1 cellular context compared by ENCODE assay signal in the genomic region with DNA sequence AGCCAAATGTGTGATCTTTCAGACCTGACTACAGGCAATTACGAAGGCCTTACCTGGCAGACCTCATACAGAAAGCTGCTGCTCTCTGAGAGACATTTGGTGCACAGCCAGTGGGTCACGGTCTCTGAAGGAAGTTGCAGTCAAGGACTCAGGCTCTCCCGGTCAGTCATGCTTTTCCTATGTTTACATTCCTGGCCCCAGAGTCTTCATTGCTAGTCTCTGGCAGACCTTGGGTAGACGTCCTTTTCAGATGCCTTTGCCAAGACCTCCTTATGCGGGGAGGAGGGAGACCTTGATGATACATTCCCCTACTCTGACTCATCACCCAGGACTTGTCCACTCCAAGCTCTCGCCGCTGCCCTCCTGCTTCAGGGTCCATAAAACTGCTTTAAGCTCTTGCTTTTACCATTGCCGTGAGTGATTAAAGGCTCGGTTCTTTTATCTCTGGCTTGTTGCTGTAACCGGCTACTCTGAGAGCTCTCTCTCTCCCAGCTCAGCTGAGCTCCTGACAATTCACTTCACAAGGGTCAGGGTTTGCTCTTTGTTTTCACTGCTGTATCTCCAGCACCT.
TF ChIP-seq lines count a peak whose summit lies in the region.

No MANE protein-coding gene starts in this region.

TF ChIP-seq in HepG2, 621 proteins besides CTCF, POLR2A, EP300 and RAD21 (continued from another document and continues in another):
- TF ChIP-seq, protein P1, sequence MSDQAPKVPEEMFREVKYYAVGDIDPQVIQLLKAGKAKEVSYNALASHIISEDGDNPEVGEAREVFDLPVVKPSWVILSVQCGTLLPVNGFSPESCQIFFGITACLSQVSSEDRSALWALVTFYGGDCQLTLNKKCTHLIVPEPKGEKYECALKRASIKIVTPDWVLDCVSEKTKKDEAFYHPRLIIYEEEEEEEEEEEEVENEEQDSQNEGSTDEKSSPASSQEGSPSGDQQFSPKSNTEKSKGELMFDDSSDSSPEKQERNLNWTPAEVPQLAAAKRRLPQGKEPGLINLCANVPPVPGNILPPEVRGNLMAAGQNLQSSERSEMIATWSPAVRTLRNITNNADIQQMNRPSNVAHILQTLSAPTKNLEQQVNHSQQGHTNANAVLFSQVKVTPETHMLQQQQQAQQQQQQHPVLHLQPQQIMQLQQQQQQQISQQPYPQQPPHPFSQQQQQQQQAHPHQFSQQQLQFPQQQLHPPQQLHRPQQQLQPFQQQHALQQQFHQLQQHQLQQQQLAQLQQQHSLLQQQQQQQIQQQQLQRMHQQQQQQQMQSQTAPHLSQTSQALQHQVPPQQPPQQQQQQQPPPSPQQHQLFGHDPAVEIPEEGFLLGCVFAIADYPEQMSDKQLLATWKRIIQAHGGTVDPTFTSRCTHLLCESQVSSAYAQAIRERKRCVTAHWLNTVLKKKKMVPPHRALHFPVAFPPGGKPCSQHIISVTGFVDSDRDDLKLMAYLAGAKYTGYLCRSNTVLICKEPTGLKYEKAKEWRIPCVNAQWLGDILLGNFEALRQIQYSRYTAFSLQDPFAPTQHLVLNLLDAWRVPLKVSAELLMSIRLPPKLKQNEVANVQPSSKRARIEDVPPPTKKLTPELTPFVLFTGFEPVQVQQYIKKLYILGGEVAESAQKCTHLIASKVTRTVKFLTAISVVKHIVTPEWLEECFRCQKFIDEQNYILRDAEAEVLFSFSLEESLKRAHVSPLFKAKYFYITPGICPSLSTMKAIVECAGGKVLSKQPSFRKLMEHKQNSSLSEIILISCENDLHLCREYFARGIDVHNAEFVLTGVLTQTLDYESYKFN (CRISPR knock-in tag; conservative IDR thresholded peaks at IDR 0.05): peak; percentile 37; the same call in 1 of the 2 replicates
- TF ChIP-seq SALL1 (CRISPR knock-in tag; IDR thresholded peaks at IDR 0.05) (peak; percentile 47), ZNF263 (CRISPR knock-in tag; IDR thresholded peaks at IDR 0.05) (peak; percentile 85), PHF21A (CRISPR knock-in tag; IDR thresholded peaks at IDR 0.05) (0 out of 2 replicates have a peak, but pooled peaks have one; percentile 13), FOSL1 (CRISPR knock-in tag; IDR thresholded peaks at IDR 0.05; ENCODE audit: borderline replicate concordance) (peak; percentile 65; the same call in 1 of the 2 replicates), ZMYM3 (CRISPR knock-in tag; IDR thresholded peaks at IDR 0.05) (peak; percentile 45; the same call in 1 of the 2 replicates), FOXP1 (IDR thresholded peaks at IDR 0.05) (no peak), FOXP1 (CRISPR knock-in tag; IDR thresholded peaks at IDR 0.05) (0 out of 2 replicates have a peak, but pooled peaks have one; percentile 34), ZNF598 (CRISPR knock-in tag; IDR thresholded peaks at IDR 0.05; ENCODE audit: borderline replicate concordance) (0 out of 2 replicates have a peak, but pooled peaks have one; percentile 61), ZNF788 (CRISPR knock-in tag; IDR thresholded peaks at IDR 0.05; ENCODE audit: borderline replicate concordance) (no peak), JUND (CRISPR knock-in tag; IDR thresholded peaks at IDR 0.05) (peak; percentile 91), IRF2 (CRISPR knock-in tag; IDR thresholded peaks at IDR 0.05) (0 out of 2 replicates have a peak, but pooled peaks have one; percentile 43), KDM1A (CRISPR knock-in tag; IDR thresholded peaks at IDR 0.05) (no peak), XRCC5 (optimal IDR thresholded peaks at IDR 0.05; ENCODE audit: low read length) (peak; percentile 48), TBX2 (CRISPR knock-in tag; IDR thresholded peaks at IDR 0.05; ENCODE audit: borderline replicate concordance) (0 out of 2 replicates have a peak, but pooled peaks have one; percentile 22), KDM2A (CRISPR knock-in tag; IDR thresholded peaks at IDR 0.05; ENCODE audit: borderline replicate concordance, low read depth) (0 out of 2 replicates have a peak, but pooled peaks have one; percentile 31), ZNF292 (CRISPR knock-in tag; IDR thresholded peaks at IDR 0.05; ENCODE audit: borderline replicate concordance, low read depth) (peak; percentile 49; the same call in 1 of the 2 replicates), MAFK (conservative IDR thresholded peaks at IDR 0.05 in 1 of 2, IDR thresholded peaks at IDR 0.05 in 1 of 2; ENCODE audit: low read length in 2 of 2) (no peak), NR2F6 (IDR thresholded peaks at IDR 0.05) (no peak), NR2F6 (CRISPR knock-in tag; IDR thresholded peaks at IDR 0.05) (0 out of 2 replicates have a peak, but pooled peaks have one; percentile 6), FOXA3 (CRISPR knock-in tag; IDR thresholded peaks at IDR 0.05) (peak; percentile 74), NCOA2 (CRISPR knock-in tag; IDR thresholded peaks at IDR 0.05) (peak; percentile 40; the same call in 1 of the 2 replicates), ZNF501 (CRISPR knock-in tag; IDR thresholded peaks at IDR 0.05) (peak; percentile 64; the same call in 1 of the 2 replicates), AKAP8 (CRISPR knock-in tag; IDR thresholded peaks at IDR 0.05) (no peak), FOSL2 (CRISPR knock-in tag; IDR thresholded peaks at IDR 0.05) (peak; percentile 96), ZNF660 (CRISPR knock-in tag; IDR thresholded peaks at IDR 0.05; ENCODE audit: borderline replicate concordance, low read depth) (no peak), FOXJ3 (CRISPR knock-in tag; IDR thresholded peaks at IDR 0.05; ENCODE audit: borderline replicate concordance) (peak; percentile 13; the same call in 1 of the 2 replicates)
- TF ChIP-seq, protein P2, sequence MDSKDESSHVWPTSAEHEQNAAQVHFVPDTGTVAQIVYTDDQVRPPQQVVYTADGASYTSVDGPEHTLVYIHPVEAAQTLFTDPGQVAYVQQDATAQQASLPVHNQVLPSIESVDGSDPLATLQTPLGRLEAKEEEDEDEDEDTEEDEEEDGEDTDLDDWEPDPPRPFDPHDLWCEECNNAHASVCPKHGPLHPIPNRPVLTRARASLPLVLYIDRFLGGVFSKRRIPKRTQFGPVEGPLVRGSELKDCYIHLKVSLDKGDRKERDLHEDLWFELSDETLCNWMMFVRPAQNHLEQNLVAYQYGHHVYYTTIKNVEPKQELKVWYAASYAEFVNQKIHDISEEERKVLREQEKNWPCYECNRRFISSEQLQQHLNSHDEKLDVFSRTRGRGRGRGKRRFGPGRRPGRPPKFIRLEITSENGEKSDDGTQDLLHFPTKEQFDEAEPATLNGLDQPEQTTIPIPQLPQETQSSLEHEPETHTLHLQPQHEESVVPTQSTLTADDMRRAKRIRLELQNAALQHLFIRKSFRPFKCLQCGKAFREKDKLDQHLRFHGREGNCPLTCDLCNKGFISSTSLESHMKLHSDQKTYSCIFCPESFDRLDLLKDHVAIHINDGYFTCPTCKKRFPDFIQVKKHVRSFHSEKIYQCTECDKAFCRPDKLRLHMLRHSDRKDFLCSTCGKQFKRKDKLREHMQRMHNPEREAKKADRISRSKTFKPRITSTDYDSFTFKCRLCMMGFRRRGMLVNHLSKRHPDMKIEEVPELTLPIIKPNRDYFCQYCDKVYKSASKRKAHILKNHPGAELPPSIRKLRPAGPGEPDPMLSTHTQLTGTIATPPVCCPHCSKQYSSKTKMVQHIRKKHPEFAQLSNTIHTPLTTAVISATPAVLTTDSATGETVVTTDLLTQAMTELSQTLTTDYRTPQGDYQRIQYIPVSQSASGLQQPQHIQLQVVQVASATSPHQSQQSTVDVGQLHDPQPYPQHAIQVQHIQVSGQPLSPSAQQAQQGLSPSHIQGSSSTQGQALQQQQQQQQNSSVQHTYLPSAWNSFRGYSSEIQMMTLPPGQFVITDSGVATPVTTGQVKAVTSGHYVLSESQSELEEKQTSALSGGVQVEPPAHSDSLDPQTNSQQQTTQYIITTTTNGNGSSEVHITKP (CRISPR knock-in tag; IDR thresholded peaks at IDR 0.05; ENCODE audit: low read depth): 0 out of 2 replicates have a peak, but pooled peaks have one; percentile 52
- TF ChIP-seq, protein P3, sequence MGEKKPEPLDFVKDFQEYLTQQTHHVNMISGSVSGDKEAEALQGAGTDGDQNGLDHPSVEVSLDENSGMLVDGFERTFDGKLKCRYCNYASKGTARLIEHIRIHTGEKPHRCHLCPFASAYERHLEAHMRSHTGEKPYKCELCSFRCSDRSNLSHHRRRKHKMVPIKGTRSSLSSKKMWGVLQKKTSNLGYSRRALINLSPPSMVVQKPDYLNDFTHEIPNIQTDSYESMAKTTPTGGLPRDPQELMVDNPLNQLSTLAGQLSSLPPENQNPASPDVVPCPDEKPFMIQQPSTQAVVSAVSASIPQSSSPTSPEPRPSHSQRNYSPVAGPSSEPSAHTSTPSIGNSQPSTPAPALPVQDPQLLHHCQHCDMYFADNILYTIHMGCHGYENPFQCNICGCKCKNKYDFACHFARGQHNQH (CRISPR knock-in tag; IDR thresholded peaks at IDR 0.05): 0 out of 2 replicates have a peak, but pooled peaks have one; percentile 21
- TF ChIP-seq, protein P4, sequence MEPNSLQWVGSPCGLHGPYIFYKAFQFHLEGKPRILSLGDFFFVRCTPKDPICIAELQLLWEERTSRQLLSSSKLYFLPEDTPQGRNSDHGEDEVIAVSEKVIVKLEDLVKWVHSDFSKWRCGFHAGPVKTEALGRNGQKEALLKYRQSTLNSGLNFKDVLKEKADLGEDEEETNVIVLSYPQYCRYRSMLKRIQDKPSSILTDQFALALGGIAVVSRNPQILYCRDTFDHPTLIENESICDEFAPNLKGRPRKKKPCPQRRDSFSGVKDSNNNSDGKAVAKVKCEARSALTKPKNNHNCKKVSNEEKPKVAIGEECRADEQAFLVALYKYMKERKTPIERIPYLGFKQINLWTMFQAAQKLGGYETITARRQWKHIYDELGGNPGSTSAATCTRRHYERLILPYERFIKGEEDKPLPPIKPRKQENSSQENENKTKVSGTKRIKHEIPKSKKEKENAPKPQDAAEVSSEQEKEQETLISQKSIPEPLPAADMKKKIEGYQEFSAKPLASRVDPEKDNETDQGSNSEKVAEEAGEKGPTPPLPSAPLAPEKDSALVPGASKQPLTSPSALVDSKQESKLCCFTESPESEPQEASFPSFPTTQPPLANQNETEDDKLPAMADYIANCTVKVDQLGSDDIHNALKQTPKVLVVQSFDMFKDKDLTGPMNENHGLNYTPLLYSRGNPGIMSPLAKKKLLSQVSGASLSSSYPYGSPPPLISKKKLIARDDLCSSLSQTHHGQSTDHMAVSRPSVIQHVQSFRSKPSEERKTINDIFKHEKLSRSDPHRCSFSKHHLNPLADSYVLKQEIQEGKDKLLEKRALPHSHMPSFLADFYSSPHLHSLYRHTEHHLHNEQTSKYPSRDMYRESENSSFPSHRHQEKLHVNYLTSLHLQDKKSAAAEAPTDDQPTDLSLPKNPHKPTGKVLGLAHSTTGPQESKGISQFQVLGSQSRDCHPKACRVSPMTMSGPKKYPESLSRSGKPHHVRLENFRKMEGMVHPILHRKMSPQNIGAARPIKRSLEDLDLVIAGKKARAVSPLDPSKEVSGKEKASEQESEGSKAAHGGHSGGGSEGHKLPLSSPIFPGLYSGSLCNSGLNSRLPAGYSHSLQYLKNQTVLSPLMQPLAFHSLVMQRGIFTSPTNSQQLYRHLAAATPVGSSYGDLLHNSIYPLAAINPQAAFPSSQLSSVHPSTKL (CRISPR knock-in tag; IDR thresholded peaks at IDR 0.05): peak; percentile 62
- TF ChIP-seq, protein P5, sequence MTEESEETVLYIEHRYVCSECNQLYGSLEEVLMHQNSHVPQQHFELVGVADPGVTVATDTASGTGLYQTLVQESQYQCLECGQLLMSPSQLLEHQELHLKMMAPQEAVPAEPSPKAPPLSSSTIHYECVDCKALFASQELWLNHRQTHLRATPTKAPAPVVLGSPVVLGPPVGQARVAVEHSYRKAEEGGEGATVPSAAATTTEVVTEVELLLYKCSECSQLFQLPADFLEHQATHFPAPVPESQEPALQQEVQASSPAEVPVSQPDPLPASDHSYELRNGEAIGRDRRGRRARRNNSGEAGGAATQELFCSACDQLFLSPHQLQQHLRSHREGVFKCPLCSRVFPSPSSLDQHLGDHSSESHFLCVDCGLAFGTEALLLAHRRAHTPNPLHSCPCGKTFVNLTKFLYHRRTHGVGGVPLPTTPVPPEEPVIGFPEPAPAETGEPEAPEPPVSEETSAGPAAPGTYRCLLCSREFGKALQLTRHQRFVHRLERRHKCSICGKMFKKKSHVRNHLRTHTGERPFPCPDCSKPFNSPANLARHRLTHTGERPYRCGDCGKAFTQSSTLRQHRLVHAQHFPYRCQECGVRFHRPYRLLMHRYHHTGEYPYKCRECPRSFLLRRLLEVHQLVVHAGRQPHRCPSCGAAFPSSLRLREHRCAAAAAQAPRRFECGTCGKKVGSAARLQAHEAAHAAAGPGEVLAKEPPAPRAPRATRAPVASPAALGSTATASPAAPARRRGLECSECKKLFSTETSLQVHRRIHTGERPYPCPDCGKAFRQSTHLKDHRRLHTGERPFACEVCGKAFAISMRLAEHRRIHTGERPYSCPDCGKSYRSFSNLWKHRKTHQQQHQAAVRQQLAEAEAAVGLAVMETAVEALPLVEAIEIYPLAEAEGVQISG (CRISPR knock-in tag; IDR thresholded peaks at IDR 0.05): no peak
- TF ChIP-seq, protein P6, sequence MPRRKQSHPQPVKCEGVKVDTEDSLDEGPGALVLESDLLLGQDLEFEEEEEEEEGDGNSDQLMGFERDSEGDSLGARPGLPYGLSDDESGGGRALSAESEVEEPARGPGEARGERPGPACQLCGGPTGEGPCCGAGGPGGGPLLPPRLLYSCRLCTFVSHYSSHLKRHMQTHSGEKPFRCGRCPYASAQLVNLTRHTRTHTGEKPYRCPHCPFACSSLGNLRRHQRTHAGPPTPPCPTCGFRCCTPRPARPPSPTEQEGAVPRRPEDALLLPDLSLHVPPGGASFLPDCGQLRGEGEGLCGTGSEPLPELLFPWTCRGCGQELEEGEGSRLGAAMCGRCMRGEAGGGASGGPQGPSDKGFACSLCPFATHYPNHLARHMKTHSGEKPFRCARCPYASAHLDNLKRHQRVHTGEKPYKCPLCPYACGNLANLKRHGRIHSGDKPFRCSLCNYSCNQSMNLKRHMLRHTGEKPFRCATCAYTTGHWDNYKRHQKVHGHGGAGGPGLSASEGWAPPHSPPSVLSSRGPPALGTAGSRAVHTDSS (CRISPR knock-in tag; conservative IDR thresholded peaks at IDR 0.05): no peak
- TF ChIP-seq, protein P7, sequence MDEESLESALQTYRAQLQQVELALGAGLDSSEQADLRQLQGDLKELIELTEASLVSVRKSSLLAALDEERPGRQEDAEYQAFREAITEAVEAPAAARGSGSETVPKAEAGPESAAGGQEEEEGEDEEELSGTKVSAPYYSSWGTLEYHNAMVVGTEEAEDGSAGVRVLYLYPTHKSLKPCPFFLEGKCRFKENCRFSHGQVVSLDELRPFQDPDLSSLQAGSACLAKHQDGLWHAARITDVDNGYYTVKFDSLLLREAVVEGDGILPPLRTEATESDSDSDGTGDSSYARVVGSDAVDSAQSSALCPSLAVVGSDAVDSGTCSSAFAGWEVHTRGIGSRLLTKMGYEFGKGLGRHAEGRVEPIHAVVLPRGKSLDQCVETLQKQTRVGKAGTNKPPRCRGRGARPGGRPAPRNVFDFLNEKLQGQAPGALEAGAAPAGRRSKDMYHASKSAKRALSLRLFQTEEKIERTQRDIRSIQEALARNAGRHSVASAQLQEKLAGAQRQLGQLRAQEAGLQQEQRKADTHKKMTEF (CRISPR knock-in tag; IDR thresholded peaks at IDR 0.05): 0 out of 2 replicates have a peak, but pooled peaks have one; percentile 40
- TF ChIP-seq, protein P8, sequence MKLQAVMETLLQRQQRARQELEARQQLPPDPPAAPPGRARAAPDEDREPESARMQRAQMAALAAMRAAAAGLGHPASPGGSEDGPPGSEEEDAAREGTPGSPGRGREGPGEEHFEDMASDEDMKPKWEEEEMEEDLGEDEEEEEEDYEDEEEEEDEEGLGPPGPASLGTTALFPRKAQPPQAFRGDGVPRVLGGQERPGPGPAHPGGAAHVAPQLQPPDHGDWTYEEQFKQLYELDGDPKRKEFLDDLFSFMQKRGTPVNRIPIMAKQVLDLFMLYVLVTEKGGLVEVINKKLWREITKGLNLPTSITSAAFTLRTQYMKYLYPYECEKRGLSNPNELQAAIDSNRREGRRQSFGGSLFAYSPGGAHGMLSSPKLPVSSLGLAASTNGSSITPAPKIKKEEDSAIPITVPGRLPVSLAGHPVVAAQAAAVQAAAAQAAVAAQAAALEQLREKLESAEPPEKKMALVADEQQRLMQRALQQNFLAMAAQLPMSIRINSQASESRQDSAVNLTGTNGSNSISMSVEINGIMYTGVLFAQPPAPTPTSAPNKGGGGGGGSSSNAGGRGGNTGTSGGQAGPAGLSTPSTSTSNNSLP (IDR thresholded peaks at IDR 0.05; ENCODE audit: low read depth, low read length): 0 out of 2 replicates have a peak, but pooled peaks have one; percentile 44
